21 cellular contexts compared by ENCODE assay signal in the genomic region with DNA sequence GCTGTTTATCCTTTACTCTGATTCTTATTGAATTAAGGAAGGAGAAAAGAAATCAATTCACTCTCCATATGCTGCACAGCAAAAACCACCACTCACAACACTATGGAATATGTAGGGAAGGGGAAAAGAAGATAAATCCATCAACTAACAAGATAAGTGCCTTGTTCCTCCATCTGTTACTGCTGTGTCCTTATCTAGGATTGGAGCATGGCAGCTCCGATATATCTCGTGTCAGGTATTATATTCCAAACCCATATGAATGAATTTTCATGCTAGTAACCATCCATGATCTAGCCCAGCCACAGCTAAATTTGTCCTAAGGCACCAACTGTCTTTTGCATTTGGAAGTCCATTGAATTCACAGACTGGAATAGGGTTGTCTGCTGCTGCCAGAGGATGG.
"Had no signal": no experiment of that assay in that cellular context is flagged by ENCODE, and none has a peak within 500 bp of the region (broad histone marks: within the 10 kb centered on the region; RNA-seq: fewer than 3 reads in every experiment).

No MANE protein-coding gene starts in this region.

- H3K27me3 ChIP-seq: colonic mucosa, heart right ventricle, right lobe of liver, transverse colon had no signal

- H3K36me3 ChIP-seq: colonic mucosa, heart right ventricle, right lobe of liver, spleen, thoracic aorta, transverse colon had no signal

- H2AFZ ChIP-seq: parathyroid adenoma had no signal

- H3K4me3 ChIP-seq: colonic mucosa, heart right ventricle, psoas muscle, right lobe of liver, spleen, thoracic aorta, transverse colon had no signal

- H3K27ac ChIP-seq: colonic mucosa, heart right ventricle, parathyroid adenoma, psoas muscle, right lobe of liver, spleen, thoracic aorta, transverse colon had no signal

- H3K79me2 ChIP-seq: parathyroid adenoma had no signal

- DNase-seq: colonic mucosa; dermis blood vessel endothelial cell; effector CD4-positive, alpha-beta T cell; endodermal cell; erythroblast; foreskin melanocyte; heart right ventricle; kidney glomerular epithelial cell; mesendoderm; naive thymus-derived CD4-positive, alpha-beta T cell; nephron progenitor cell; psoas muscle; retina; right lobe of liver; spleen; stimulated activated CD4-positive, alpha-beta T cell treated with anti-CD3 and anti-CD28 coated beads, Interleukin-15, amount 100 ng/mL, for 24 hours; stimulated activated CD4-positive, alpha-beta T cell treated with anti-CD3 and anti-CD28 coated beads, Interleukin-1b, Interleukin-23, amount 100 ng/mL, for 48 hours; stimulated activated CD4-positive, alpha-beta T cell treated with anti-CD3 and anti-CD28 coated beads, Interleukin-4, amount 100 ng/mL, for 24 hours; transverse colon had no signal

- H3K9ac ChIP-seq: parathyroid adenoma had no signal

- H3K9me3 ChIP-seq: colonic mucosa, psoas muscle, right lobe of liver, transverse colon had no signal

- H3K4me1 ChIP-seq: colonic mucosa, heart right ventricle, parathyroid adenoma, psoas muscle, right lobe of liver, spleen, transverse colon had no signal
